24 cellular contexts compared by ENCODE assay signal in the genomic region with DNA sequence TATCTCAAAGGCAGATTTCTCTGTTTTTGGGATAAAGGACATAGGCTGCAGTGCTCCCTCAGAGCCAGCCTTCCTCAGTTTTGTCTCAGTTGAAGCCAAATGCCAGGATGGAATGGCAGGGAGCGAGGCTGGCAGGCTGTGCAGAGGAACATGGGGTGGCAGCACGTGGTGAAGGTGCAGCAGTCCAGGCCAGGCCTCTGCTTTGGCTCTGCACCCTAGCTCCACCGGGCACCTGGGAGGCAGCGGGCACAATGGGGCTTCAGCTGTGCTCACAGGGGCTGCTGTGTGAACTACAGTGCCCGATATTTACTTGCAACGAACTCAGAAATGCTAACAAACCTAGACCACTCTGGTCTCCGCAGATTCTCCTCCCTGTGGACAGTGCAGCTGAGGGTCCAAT.
DNase-seq lines count a peak whose midpoint lies in the region; ATAC-seq, FAIRE-seq and TF ChIP-seq lines count a peak whose summit lies in the region.
"Had no signal": no experiment of that assay in that cellular context is flagged by ENCODE, and none has a peak within 500 bp of the region (broad histone marks: within the 10 kb centered on the region; RNA-seq: fewer than 3 reads in every experiment).

No MANE protein-coding gene starts in this region.

- H3K9ac ChIP-seq in kidney (ENCODE audit: low read length in 2 of 2) (no peak overlapping the region), neural progenitor cell (no peak overlapping the region)
- H3K9ac ChIP-seq: BLaER1 treated with 17β-estradiol and CSF1 and Interleukin-3, amounts not matched to agents 10 nM and 100 nM had no signal

- WGBS in aorta, 2 donors = 93 to 95% methylated on average over 7 of the region's 7 CpGs
- 78 to 84% (median 82%) methylated on average over 7 of the region's 7 CpGs for WGBS in psoas muscle, 3 donors

- intact Hi-C loops in kidney (cut with DNase I) (no loop called here), aorta (cut with DNase I) (no loop called here), psoas muscle (cut with DNase I) (no loop called here)

- H3K27ac ChIP-seq in kidney (ENCODE audit: low read depth in 2 of 2, low read length in 2 of 2) (no peak overlapping the region), neural progenitor cell (no peak overlapping the region), aorta (ENCODE audit: low read depth in 1 of 2, low read length in 2 of 2) (no peak overlapping the region), psoas muscle (no peak overlapping the region)
- H3K27ac ChIP-seq: BLaER1 treated with 17β-estradiol and CSF1 and Interleukin-3, amounts not matched to agents 10 nM and 100 nM; C4-2B had no signal

- no peaks in the 10 kb centered on the region for H3F3A ChIP-seq in neural progenitor cell (ENCODE audit: low read depth)

- H3K4me3 ChIP-seq in kidney (ENCODE audit: low read length in 2 of 2) = no peak overlapping the region
- H3K4me3 ChIP-seq in neural progenitor cell = no peak overlapping the region
- H3K4me3 ChIP-seq in aorta (ENCODE audit: low read length in 2 of 2) = no peak overlapping the region
- no peak overlapping the region for H3K4me3 ChIP-seq in psoas muscle
- H3K4me3 ChIP-seq: BLaER1 treated with 17β-estradiol and CSF1 and Interleukin-3, amounts not matched to agents 10 nM and 100 nM had no signal

- CTCF ChIA-PET in activated CD8-positive, alpha-beta memory T cell treated with anti-CD3 and anti-CD28 coated beads, Interleukin-2, amount 10 ng/mL, durations not matched to agents 7 days and 5 days (lab: Charles Lee) = no interaction called here

- no peak overlapping the region for H3K4me3 Mint-ChIP-seq in neural progenitor cell
- H3K4me3 Mint-ChIP-seq in stimulated activated effector memory CD8-positive, alpha-beta T cell treated with anti-CD3 and anti-CD28 coated beads, Interleukin-12 subunit alpha, Interleukin-12 subunit beta, amount 100 ng/mL, for 72 hours = no peak overlapping the region
- H3K4me3 Mint-ChIP-seq in activated CD8-positive, alpha-beta memory T cell treated with anti-CD3 and anti-CD28 coated beads, Interleukin-2, amount 10 ng/mL, durations not matched to agents 7 days and 5 days = no peak overlapping the region
- H3K4me3 Mint-ChIP-seq: B cell; CD4-positive, alpha-beta T cell; CD8-positive, alpha-beta T cell had no signal

- FAIRE-seq in kidney (lab: Jason Lieb, UNC) = no peak
- FAIRE-seq: A204.1, D721Med, G401.6, GM12891, GM19239 had no signal

- no peaks in the 10 kb centered on the region for H4K20me1 ChIP-seq in neural progenitor cell (ENCODE audit: low read depth)
- H4K20me1 ChIP-seq: BLaER1 treated with 17β-estradiol and CSF1 and Interleukin-3, amounts not matched to agents 10 nM and 100 nM had no signal

- H2AFZ ChIP-seq in neural progenitor cell (replicated peaks) = no peak overlapping the region

- TF ChIP-seq CTCF in kidney (IDR thresholded peaks at IDR 0.05; ENCODE audit: borderline replicate concordance, extremely low read depth, insufficient read depth) = no peak
- TF ChIP-seq CTCF in neural progenitor cell (IDR thresholded peaks at IDR 0.05) = no peak
- TF ChIP-seq CTCF in psoas muscle (IDR thresholded peaks at IDR 0.05) = no peak

- H3K27me3 Mint-ChIP-seq in neural progenitor cell (ENCODE audit: insufficient read depth, low read depth) = no peaks in the 10 kb centered on the region
- no peaks in the 10 kb centered on the region for H3K27me3 Mint-ChIP-seq in activated CD8-positive, alpha-beta memory T cell treated with anti-CD3 and anti-CD28 coated beads, Interleukin-2, amount 10 ng/mL, durations not matched to agents 7 days and 5 days
- H3K27me3 Mint-ChIP-seq: B cell; CD4-positive, alpha-beta T cell had no signal

- H3K36me3 ChIP-seq in kidney (ENCODE audit: control insufficient read depth in 1 of 2, insufficient read depth in 2 of 2, low read length in 2 of 2) = no peaks in the 10 kb centered on the region
- no peaks in the 10 kb centered on the region for H3K36me3 ChIP-seq in neural progenitor cell
- no peaks in the 10 kb centered on the region for H3K36me3 ChIP-seq in aorta (ENCODE audit: control insufficient read depth in 1 of 2, insufficient read depth in 2 of 2, low read length in 1 of 2)
- no peaks in the 10 kb centered on the region for H3K36me3 ChIP-seq in psoas muscle (ENCODE audit: insufficient read depth in 1 of 2, low read depth in 1 of 2)
- H3K36me3 ChIP-seq: BLaER1 treated with 17β-estradiol and CSF1 and Interleukin-3, amounts not matched to agents 10 nM and 100 nM had no signal

- no peaks in the 10 kb centered on the region for H3K79me2 ChIP-seq in neural progenitor cell (ENCODE audit: low read depth)

- peak; percentile 37 for ATAC-seq in stimulated activated effector memory CD8-positive, alpha-beta T cell treated with anti-CD3 and anti-CD28 coated beads, Interleukin-12 subunit alpha, Interleukin-12 subunit beta, amount 100 ng/mL, for 72 hours
- ATAC-seq in aorta (ENCODE audit: low FRiP score) (peak; percentile 48), psoas muscle (no peak), GM19467 (IDR thresholded peaks at IDR 0.05; ENCODE audit: unreplicated experiment) (no peak), HG03159 (IDR thresholded peaks at IDR 0.05; ENCODE audit: unreplicated experiment) (no peak)
- no peak for ATAC-seq in activated CD8-positive, alpha-beta memory T cell treated with anti-CD3 and anti-CD28 coated beads, Interleukin-2, amount 10 ng/mL, durations not matched to agents 7 days and 5 days
- ATAC-seq: CD8-positive, alpha-beta T cell had no signal

- H3K9me3 Mint-ChIP-seq in neural progenitor cell = no peaks in the 10 kb centered on the region
- peaks cover 3% of the 10 kb centered on the region for H3K9me3 Mint-ChIP-seq in stimulated activated effector memory CD8-positive, alpha-beta T cell treated with anti-CD3 and anti-CD28 coated beads, Interleukin-12 subunit alpha, Interleukin-12 subunit beta, amount 100 ng/mL, for 72 hours
- H3K9me3 Mint-ChIP-seq in activated CD8-positive, alpha-beta memory T cell treated with anti-CD3 and anti-CD28 coated beads, Interleukin-2, amount 10 ng/mL, durations not matched to agents 7 days and 5 days (ENCODE audit: low read depth) = no peaks in the 10 kb centered on the region
- H3K9me3 Mint-ChIP-seq: CD4-positive, alpha-beta T cell; CD8-positive, alpha-beta T cell had no signal

- no peaks in the 10 kb centered on the region for H3K36me3 Mint-ChIP-seq in neural progenitor cell
- H3K36me3 Mint-ChIP-seq in stimulated activated effector memory CD8-positive, alpha-beta T cell treated with anti-CD3 and anti-CD28 coated beads, Interleukin-12 subunit alpha, Interleukin-12 subunit beta, amount 100 ng/mL, for 72 hours = no peaks in the 10 kb centered on the region
- no peaks in the 10 kb centered on the region for H3K36me3 Mint-ChIP-seq in activated CD8-positive, alpha-beta memory T cell treated with anti-CD3 and anti-CD28 coated beads, Interleukin-2, amount 10 ng/mL, durations not matched to agents 7 days and 5 days
- H3K36me3 Mint-ChIP-seq: CD8-positive, alpha-beta T cell had no signal

- peaks cover 6% of the 10 kb centered on the region for H3K4me1 Mint-ChIP-seq in neural progenitor cell
- no peaks in the 10 kb centered on the region for H3K4me1 Mint-ChIP-seq in stimulated activated effector memory CD8-positive, alpha-beta T cell treated with anti-CD3 and anti-CD28 coated beads, Interleukin-12 subunit alpha, Interleukin-12 subunit beta, amount 100 ng/mL, for 72 hours
- no peaks in the 10 kb centered on the region for H3K4me1 Mint-ChIP-seq in activated CD8-positive, alpha-beta memory T cell treated with anti-CD3 and anti-CD28 coated beads, Interleukin-2, amount 10 ng/mL, durations not matched to agents 7 days and 5 days
- H3K4me1 Mint-ChIP-seq: B cell had no signal

- peak; percentile 48 for DNase-seq in kidney
- no peak for DNase-seq in neural progenitor cell (ENCODE audit: low spot score)
- DNase-seq in stimulated activated effector memory CD8-positive, alpha-beta T cell treated with anti-CD3 and anti-CD28 coated beads, Interleukin-12 subunit alpha, Interleukin-12 subunit beta, amount 100 ng/mL, for 72 hours (ENCODE audit: low spot score in 2 of 2) = no peak
- DNase-seq in aorta = no peak
- DNase-seq in psoas muscle = no peak
- no peak for DNase-seq in activated CD8-positive, alpha-beta memory T cell treated with anti-CD3 and anti-CD28 coated beads, Interleukin-2, amount 10 ng/mL, durations not matched to agents 7 days and 5 days
- DNase-seq: 8988T; AML-193; Caco-2; Calu3; CD4-positive, alpha-beta T cell; CD8-positive, alpha-beta T cell; DMS79 treated with DMSO at 0.1 percent for 48 hours; GF-D8 had no signal

- H3K9me3 ChIP-seq in kidney (ENCODE audit: control insufficient read depth in 1 of 2, low read length in 2 of 2) (no peaks in the 10 kb centered on the region), neural progenitor cell (ENCODE audit: low read depth) (no peaks in the 10 kb centered on the region), aorta (ENCODE audit: control insufficient read depth, low read length) (no peaks in the 10 kb centered on the region), psoas muscle (no peaks in the 10 kb centered on the region)
- H3K9me3 ChIP-seq: BLaER1 treated with 17β-estradiol and CSF1 and Interleukin-3, amounts not matched to agents 10 nM and 100 nM; Caco-2 had no signal

- no peak overlapping the region for H3K4me2 ChIP-seq in neural progenitor cell
- H3K4me2 ChIP-seq: BLaER1 treated with 17β-estradiol and CSF1 and Interleukin-3, amounts not matched to agents 10 nM and 100 nM had no signal

- peak overlapping the region; percentile 66 for H3K27ac Mint-ChIP-seq in neural progenitor cell
- H3K27ac Mint-ChIP-seq in stimulated activated effector memory CD8-positive, alpha-beta T cell treated with anti-CD3 and anti-CD28 coated beads, Interleukin-12 subunit alpha, Interleukin-12 subunit beta, amount 100 ng/mL, for 72 hours = no peak overlapping the region
- H3K27ac Mint-ChIP-seq in activated CD8-positive, alpha-beta memory T cell treated with anti-CD3 and anti-CD28 coated beads, Interleukin-2, amount 10 ng/mL, durations not matched to agents 7 days and 5 days = no peak overlapping the region
- H3K27ac Mint-ChIP-seq: B cell; CD4-positive, alpha-beta T cell; CD8-positive, alpha-beta T cell had no signal

- H3K4me1 ChIP-seq in kidney (ENCODE audit: control insufficient read depth in 1 of 2, insufficient read depth in 1 of 2, low read depth in 1 of 2, low read length in 2 of 2) (no peaks in the 10 kb centered on the region), neural progenitor cell (no peaks in the 10 kb centered on the region), aorta (ENCODE audit: control insufficient read depth in 1 of 2, insufficient read depth in 2 of 2, low read length in 2 of 2) (no peaks in the 10 kb centered on the region), psoas muscle (no peaks in the 10 kb centered on the region)
- H3K4me1 ChIP-seq: BLaER1 treated with 17β-estradiol and CSF1 and Interleukin-3, amounts not matched to agents 10 nM and 100 nM; Caco-2 had no signal

- no peaks in the 10 kb centered on the region for H3K27me3 ChIP-seq in neural progenitor cell
- H3K27me3 ChIP-seq in aorta (ENCODE audit: control insufficient read depth in 1 of 2, insufficient read depth in 2 of 2, low read length in 1 of 2) = no peaks in the 10 kb centered on the region
- H3K27me3 ChIP-seq in psoas muscle (ENCODE audit: insufficient read depth in 3 of 3, low read length in 2 of 3) = no peaks in the 10 kb centered on the region
- H3K27me3 ChIP-seq: BLaER1 treated with 17β-estradiol and CSF1 and Interleukin-3, amounts not matched to agents 10 nM and 100 nM had no signal

Comparison
In these comparisons a context has a peak if more than half of its experiments do, and no peak if none do; other contexts are left out.
1. ATAC-seq: peak in stimulated activated effector memory CD8-positive, alpha-beta T cell treated with anti-CD3 and anti-CD28 coated beads, Interleukin-12 subunit alpha, Interleukin-12 subunit beta, amount 100 ng/mL, for 72 hours (single experiment) and aorta (single experiment); none in psoas muscle (0 of 4), GM19467 (single experiment), activated CD8-positive, alpha-beta memory T cell treated with anti-CD3 and anti-CD28 coated beads, Interleukin-2, amount 10 ng/mL, durations not matched to agents 7 days and 5 days (single experiment) and HG03159 (single experiment).